ENCODE assay signal across 11 cellular contexts in the genomic region with DNA sequence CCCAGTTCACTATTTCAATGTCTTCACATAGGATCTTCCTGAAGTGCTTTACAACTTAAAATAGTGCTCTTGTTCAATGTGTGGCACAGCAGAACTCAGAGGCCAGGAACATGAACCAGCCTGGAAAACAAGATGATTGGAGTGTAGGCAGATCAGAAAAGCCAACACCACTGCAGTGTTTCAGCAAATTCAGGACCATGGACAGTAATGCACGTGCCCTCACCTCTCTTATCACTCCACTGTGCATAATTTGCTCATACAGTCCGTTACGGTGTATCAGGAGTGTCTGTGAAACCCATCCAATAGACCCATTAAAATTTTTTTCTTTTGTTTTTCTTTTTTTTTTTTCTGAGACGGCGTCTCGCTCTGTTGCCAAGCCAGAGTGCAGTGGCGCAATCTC. TPM values are rescaled to one million over a fixed set of nuclear protein-coding genes. Genes with fewer than 3 reads are reported as not detected.
A peak's percentile ranks its signal among the peaks of the same experiment; 100 is the strongest.
DNase-seq lines count a peak whose midpoint lies in the region; ATAC-seq and TF ChIP-seq lines count a peak whose summit lies in the region.
"Had no signal": no experiment of that assay in that cellular context is flagged by ENCODE, and none has a peak within 500 bp of the region (broad histone marks: within the 10 kb centered on the region; RNA-seq: fewer than 3 reads in every experiment).

No MANE protein-coding gene starts in this region.

- H3K4me1 ChIP-seq in CD4-positive, CD25-positive, alpha-beta regulatory T cell (ENCODE audit: control insufficient read depth, insufficient read depth, low read length, poor library complexity, severe bottlenecking) = no peaks in the 10 kb centered on the region

- no peak for TF ChIP-seq RAD21 in Ishikawa (IDR thresholded peaks at IDR 0.05; ENCODE audit: low read depth)

- no peak overlapping the region for H3K27ac ChIP-seq in CD4-positive, CD25-positive, alpha-beta regulatory T cell (ENCODE audit: insufficient read depth, low read length, poor library complexity, severe bottlenecking)

- no peaks in the 10 kb centered on the region for H3K36me3 ChIP-seq in CD4-positive, CD25-positive, alpha-beta regulatory T cell (ENCODE audit: control insufficient read depth, insufficient read depth, low read length)

- no peak overlapping the region for H3K27ac Mint-ChIP-seq in CD4-positive, CD25-positive, alpha-beta regulatory T cell
- H3K27ac Mint-ChIP-seq in activated CD8-positive, alpha-beta T cell treated with anti-CD3 and anti-CD28 coated beads for 36 hours = no peak overlapping the region
- H3K27ac Mint-ChIP-seq: naive thymus-derived CD4-positive, alpha-beta T cell had no signal

- peaks cover 0 to 4% (median 0%) of the 10 kb centered on the region in 7 donors for H3K9me3 Mint-ChIP-seq in CD4-positive, CD25-positive, alpha-beta regulatory T cell
- H3K9me3 Mint-ChIP-seq in activated CD8-positive, alpha-beta T cell treated with anti-CD3 and anti-CD28 coated beads for 36 hours = peaks cover 6% of the 10 kb centered on the region
- H3K9me3 Mint-ChIP-seq in activated T-cell treated with anti-CD3 and anti-CD28 coated beads, Interleukin-2, amount 50 U/mL, for 4 hours = peaks cover 8% of the 10 kb centered on the region

- DNase-seq in CD4-positive, CD25-positive, alpha-beta regulatory T cell = peak in 2 of 3 donors; percentile 2 to 16
- peak; percentile 7 for DNase-seq in activated CD8-positive, alpha-beta T cell treated with anti-CD3 and anti-CD28 coated beads for 36 hours
- DNase-seq in kidney tubule cell (ENCODE audit: low spot score) (peak; percentile 8), anterior cingulate cortex (lab: John Stamatoyannopoulos, UW) (no peak), GDM1 (lab: John Stamatoyannopoulos, UW) (no peak)
- DNase-seq in activated effector memory CD4-positive, alpha-beta T cell treated with anti-CD3 and anti-CD28 coated beads, Interleukin-2, amount 50 U/mL, for 16 hours = no peak
- DNase-seq in activated T-cell treated with anti-CD3 and anti-CD28 coated beads, Interleukin-2, amount 50 U/mL, for 4 hours = no peak
- DNase-seq: activated T-cell treated with anti-CD3 and anti-CD28 coated beads, Interleukin-2, amount 50 U/mL, for 1 hour; COR-L47 had no signal

- H3K27me3 Mint-ChIP-seq in CD4-positive, CD25-positive, alpha-beta regulatory T cell = peaks cover 6% of the 10 kb centered on the region
- peaks cover 6% of the 10 kb centered on the region for H3K27me3 Mint-ChIP-seq in activated CD8-positive, alpha-beta T cell treated with anti-CD3 and anti-CD28 coated beads for 36 hours
- H3K27me3 Mint-ChIP-seq in activated T-cell treated with anti-CD3 and anti-CD28 coated beads, Interleukin-2, amount 50 U/mL, for 4 hours (ENCODE audit: low read depth) = peaks cover 16% of the 10 kb centered on the region

- H3K4me3 Mint-ChIP-seq in CD4-positive, CD25-positive, alpha-beta regulatory T cell = no peak overlapping the region
- no peak overlapping the region for H3K4me3 Mint-ChIP-seq in activated CD8-positive, alpha-beta T cell treated with anti-CD3 and anti-CD28 coated beads for 36 hours
- no peak overlapping the region for H3K4me3 Mint-ChIP-seq in activated T-cell treated with anti-CD3 and anti-CD28 coated beads, Interleukin-2, amount 50 U/mL, for 4 hours
- H3K4me3 Mint-ChIP-seq: naive thymus-derived CD4-positive, alpha-beta T cell had no signal

- no peaks in the 10 kb centered on the region for H3K4me1 Mint-ChIP-seq in CD4-positive, CD25-positive, alpha-beta regulatory T cell
- no peaks in the 10 kb centered on the region for H3K4me1 Mint-ChIP-seq in activated CD8-positive, alpha-beta T cell treated with anti-CD3 and anti-CD28 coated beads for 36 hours (ENCODE audit: low read depth)
- H3K4me1 Mint-ChIP-seq in activated T-cell treated with anti-CD3 and anti-CD28 coated beads, Interleukin-2, amount 50 U/mL, for 4 hours (ENCODE audit: low read depth) = peaks cover 3% of the 10 kb centered on the region
- H3K4me1 Mint-ChIP-seq: naive thymus-derived CD4-positive, alpha-beta T cell had no signal

- TF ChIP-seq CTCF in activated CD8-positive, alpha-beta T cell treated with anti-CD3 and anti-CD28 coated beads for 36 hours (IDR thresholded peaks at IDR 0.05) = no peak

- H3K27me3 ChIP-seq in CD4-positive, CD25-positive, alpha-beta regulatory T cell (ENCODE audit: control insufficient read depth, insufficient read depth, low read length) = peaks cover 3% of the 10 kb centered on the region

- ATAC-seq in CD4-positive, CD25-positive, alpha-beta regulatory T cell (ENCODE audit: low read depth in 2 of 2) = no peak
- ATAC-seq in activated CD8-positive, alpha-beta T cell treated with anti-CD3 and anti-CD28 coated beads for 36 hours = no peak
- no peak for ATAC-seq in activated T-cell treated with anti-CD3 and anti-CD28 coated beads, Interleukin-2, amount 50 U/mL, for 4 hours
- ATAC-seq: naive thymus-derived CD4-positive, alpha-beta T cell had no signal

- H3K4me3 ChIP-seq in CD4-positive, CD25-positive, alpha-beta regulatory T cell (ENCODE audit: low read depth, low read length) = no peak overlapping the region

- POLR2A ChIA-PET in activated CD8-positive, alpha-beta T cell treated with anti-CD3 and anti-CD28 coated beads for 36 hours (lab: Charles Lee) = no interaction called here

- CTCF ChIA-PET in activated CD8-positive, alpha-beta T cell treated with anti-CD3 and anti-CD28 coated beads for 36 hours (lab: Charles Lee) = no interaction called here

- intact Hi-C loops in activated CD8-positive, alpha-beta T cell treated with anti-CD3 and anti-CD28 coated beads for 36 hours (cut with micrococcal nuclease) = no loop called here

- H3K9me3 ChIP-seq in CD4-positive, CD25-positive, alpha-beta regulatory T cell (ENCODE audit: control insufficient read depth in 2 of 2, low read length in 2 of 2) = peaks cover 0 to 1% of the 10 kb centered on the region in 2 experiments

- no peaks in the 10 kb centered on the region for H3K36me3 Mint-ChIP-seq in CD4-positive, CD25-positive, alpha-beta regulatory T cell
- H3K36me3 Mint-ChIP-seq in activated CD8-positive, alpha-beta T cell treated with anti-CD3 and anti-CD28 coated beads for 36 hours (ENCODE audit: low read depth) = no peaks in the 10 kb centered on the region
- no peaks in the 10 kb centered on the region for H3K36me3 Mint-ChIP-seq in activated T-cell treated with anti-CD3 and anti-CD28 coated beads, Interleukin-2, amount 50 U/mL, for 4 hours (ENCODE audit: insufficient read depth)
- H3K36me3 Mint-ChIP-seq: naive thymus-derived CD4-positive, alpha-beta T cell had no signal

- no peak for TF ChIP-seq EP300 in Ishikawa (IDR thresholded peaks at IDR 0.05; ENCODE audit: borderline replicate concordance)

TF ChIP-seq in Ishikawa, 13 proteins besides CTCF, POLR2A, EP300 and RAD21:
- TF ChIP-seq TEAD4 (IDR thresholded peaks at IDR 0.05) = peak; percentile 41; the same call in 1 of the 2 replicates
- TF ChIP-seq REST (IDR thresholded peaks at IDR 0.05; ENCODE audit: low read depth) = peak; percentile 94
- no peak for TF ChIP-seq EGR1 (IDR thresholded peaks at IDR 0.05)
- peak; percentile 86 for TF ChIP-seq USF1 (IDR thresholded peaks at IDR 0.05)
- TF ChIP-seq, protein P1, sequence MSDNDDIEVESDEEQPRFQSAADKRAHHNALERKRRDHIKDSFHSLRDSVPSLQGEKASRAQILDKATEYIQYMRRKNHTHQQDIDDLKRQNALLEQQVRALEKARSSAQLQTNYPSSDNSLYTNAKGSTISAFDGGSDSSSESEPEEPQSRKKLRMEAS (IDR thresholded peaks at IDR 0.05) = peak; percentile 96
- TF ChIP-seq ZBTB7A (IDR thresholded peaks at IDR 0.05; ENCODE audit: low read depth) = no peak
TF ChIP-seq in Ishikawa: peak in this region for 4.

RNA-seq across cellular contexts. Expression of gene HACE1, which starts 27.6 kb away (rescaled TPM):
- 13.9 TPM for total RNA-seq in CD4-positive, CD25-positive, alpha-beta regulatory T cell
- 1 to 10 TPM; 4.2 to 6.3 (median 4.9) TPM for polyA plus RNA-seq in CD4-positive, CD25-positive, alpha-beta regulatory T cell
- total RNA-seq in activated CD8-positive, alpha-beta T cell treated with anti-CD3 and anti-CD28 coated beads for 36 hours = 10 to 100 TPM; 14.5 to 17.5 TPM
- 1 to 10 TPM; 6.3 to 8.6 (median 7.5) TPM for total RNA-seq in activated T-cell treated with anti-CD3 and anti-CD28 coated beads, Interleukin-2, amount 50 U/mL, for 4 hours

Comparison
In these comparisons a context has a peak if more than half of its experiments do, and no peak if none do; other contexts are left out.
1. DNase-seq: peak in CD4-positive, CD25-positive, alpha-beta regulatory T cell (2 of 3), activated CD8-positive, alpha-beta T cell treated with anti-CD3 and anti-CD28 coated beads for 36 hours (single experiment) and kidney tubule cell (single experiment); none in anterior cingulate cortex (0 of 58), GDM1 (single experiment), activated effector memory CD4-positive, alpha-beta T cell treated with anti-CD3 and anti-CD28 coated beads, Interleukin-2, amount 50 U/mL, for 16 hours (single experiment) and activated T-cell treated with anti-CD3 and anti-CD28 coated beads, Interleukin-2, amount 50 U/mL, for 4 hours (single experiment).